ENCODE assay signal across 20 cellular contexts in genomic region chr15:91216000-91216399, GRCh38.
A peak's percentile ranks its signal among the peaks of the same experiment; 100 is the strongest.
DNase-seq lines count a peak whose midpoint lies in the region; ATAC-seq and TF ChIP-seq lines count a peak whose summit lies in the region.
"Had no signal": no experiment of that assay in that cellular context is flagged by ENCODE, and none has a peak within 500 bp of the region (broad histone marks: within the 10 kb centered on the region; RNA-seq: fewer than 3 reads in every experiment).

No MANE protein-coding gene starts in this region.

- H3K36me3 ChIP-seq in gastrocnemius medialis: no peaks in the 10 kb centered on the region
- no peaks in the 10 kb centered on the region for H3K36me3 ChIP-seq in heart left ventricle

- H3K4me1 ChIP-seq in gastrocnemius medialis (peaks cover 11 to 22% of the 10 kb centered on the region in 2 donors), heart left ventricle (peaks cover 0 to 10% (median 0%) of the 10 kb centered on the region in 12 donors)
- H3K4me1 ChIP-seq: A549 had no signal

- intact Hi-C loops in gastrocnemius medialis (cut with DNase I; ENCODE audit: low total_unique reads): loop anchor here (1.0 to 2.0 kb wide), 2 partner anchors 49 to 97 kb away; no protein-coding TSS in a partner anchor
- intact Hi-C loops in heart left ventricle (cut with DNase I): no loop called here

- in situ Hi-C loops in gastrocnemius medialis (cut with MboI; ENCODE audit: low sequenced_read_pairs in 4 of 4): no loop called here

- ATAC-seq in gastrocnemius medialis (peak; percentile 96), heart left ventricle (no peak)
- ATAC-seq: A549 had no signal

- TF ChIP-seq CTCF in VCaP (conservative IDR thresholded peaks at IDR 0.05): no peak
- TF ChIP-seq CTCF in gastrocnemius medialis (IDR thresholded peaks at IDR 0.05 in 4 of 5, conservative IDR thresholded peaks at IDR 0.05 in 1 of 5): no peak
- no peak for TF ChIP-seq CTCF in heart left ventricle (IDR thresholded peaks at IDR 0.05)

- DNase-seq in Ammon's horn (ENCODE audit: low spot score) (peak; percentile 66), myocyte (ENCODE audit: low read depth) (peak; percentile 11), gastrocnemius medialis (peak; percentile 54 to 66), heart left ventricle (no peak), GOT3 (lab: John Stamatoyannopoulos, UW) (no peak), DMS79 treated with DMSO at 0.1 percent for 48 hours (lab: John Stamatoyannopoulos, UW) (no peak), NCI-H446 (lab: John Stamatoyannopoulos, UW) (no peak)
- DNase-seq: 8988T; ACHN; AML-193; Calu3; CD4-positive, alpha-beta memory T cell; COR-L47; DMS153; EL; GF-D8; H7; HCEC 1CT had no signal

- 78 to 84% (median 80%) methylated on average over 3 of the region's 3 CpGs for WGBS in heart left ventricle, 4 donors

- H3K9me3 ChIP-seq in gastrocnemius medialis (no peaks in the 10 kb centered on the region), heart left ventricle (peaks cover 0 to 6% (median 0%) of the 10 kb centered on the region in 12 donors)

- H3K27me3 ChIP-seq in gastrocnemius medialis (no peaks in the 10 kb centered on the region), heart left ventricle (peaks cover 0 to 3% (median 0%) of the 10 kb centered on the region in 9 donors)

- TF ChIP-seq POLR2A in gastrocnemius medialis (IDR thresholded peaks at IDR 0.05) (no peak), heart left ventricle (IDR thresholded peaks at IDR 0.05) (no peak)

- H3K4me3 ChIP-seq in gastrocnemius medialis: no peak overlapping the region
- no peak overlapping the region for H3K4me3 ChIP-seq in heart left ventricle
- H3K4me3 ChIP-seq: A549 had no signal

- H3K27ac ChIP-seq in VCaP: peak overlapping the region; percentile 78
- H3K27ac ChIP-seq in gastrocnemius medialis: peak overlapping the region; percentile 46 to 74 (median 71)
- H3K27ac ChIP-seq in heart left ventricle: no peak overlapping the region
- H3K27ac ChIP-seq: A549 had no signal

Comparison
In these comparisons a context has a peak if more than half of its experiments do, and no peak if none do; other contexts are left out.
1. DNase-seq: peak in Ammon's horn (single experiment), myocyte (single experiment) and gastrocnemius medialis (2 of 2); none in heart left ventricle (0 of 5), GOT3 (single experiment), DMS79 treated with DMSO at 0.1 percent for 48 hours (single experiment) and NCI-H446 (0 of 2).
2. H3K27ac ChIP-seq: peak in VCaP (single experiment) and gastrocnemius medialis (4 of 4); none in heart left ventricle (0 of 12).
3. ATAC-seq: peak in gastrocnemius medialis (2 of 2); none in heart left ventricle (0 of 4).